1 cellular context compared by ENCODE assay signal in the genomic region with DNA sequence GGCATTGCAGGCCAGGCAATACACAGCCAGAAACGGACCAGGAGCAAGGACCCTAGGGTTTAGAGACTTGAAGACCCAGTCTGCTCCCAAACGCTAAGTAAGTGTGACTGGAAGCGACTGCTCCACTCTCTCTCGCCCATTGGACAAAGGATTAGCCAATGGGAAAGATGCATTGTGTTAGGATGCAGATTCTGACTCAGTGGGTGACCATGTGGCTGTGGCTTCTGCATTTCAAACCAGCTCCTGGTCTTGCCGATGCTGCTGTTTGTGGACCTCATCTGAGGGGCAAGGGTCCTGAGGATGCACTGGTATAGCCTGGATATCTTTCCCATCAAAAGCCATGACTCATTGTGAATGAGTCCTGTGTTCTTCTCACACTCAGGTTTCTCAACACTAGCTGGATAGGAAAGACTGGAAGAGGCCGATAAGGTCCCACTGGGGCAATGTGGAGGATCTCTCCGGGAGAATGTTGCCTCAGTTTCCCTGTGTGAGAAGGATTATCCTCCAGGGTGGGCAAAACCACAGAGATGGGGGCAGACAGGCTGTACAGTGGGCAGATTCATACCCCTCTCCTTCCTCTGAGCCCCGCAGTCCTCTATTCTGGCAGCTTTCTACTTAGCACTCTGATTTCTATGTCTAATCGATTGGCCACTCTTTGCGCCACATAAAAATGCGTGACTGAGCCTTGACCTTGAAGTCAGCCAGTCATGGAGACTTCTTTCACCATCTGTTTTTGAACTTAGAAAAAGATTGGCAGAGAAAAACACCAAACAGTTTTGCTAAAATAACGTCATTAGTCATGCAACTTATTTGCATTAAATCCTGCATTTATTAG.
TF ChIP-seq lines count a peak whose summit lies in the region.

No MANE protein-coding gene starts in this region.

TF ChIP-seq in H1, 55 proteins besides CTCF, POLR2A, EP300 and RAD21:
- no peak for TF ChIP-seq TCF12 (IDR thresholded peaks at IDR 0.05; ENCODE audit: low read depth, low read length)
- TF ChIP-seq FOSL1 (IDR thresholded peaks at IDR 0.05; ENCODE audit: insufficient read depth, low read depth, low read length): no peak
- TF ChIP-seq CREB1 (IDR thresholded peaks at IDR 0.05): no peak
- TF ChIP-seq JUN (IDR thresholded peaks at IDR 0.05; ENCODE audit: low read depth, low read length): no peak
- 0 out of 2 replicates have a peak, but pooled peaks have one; percentile 8 for TF ChIP-seq MAX (IDR thresholded peaks at IDR 0.05)
